In the genomic region with DNA sequence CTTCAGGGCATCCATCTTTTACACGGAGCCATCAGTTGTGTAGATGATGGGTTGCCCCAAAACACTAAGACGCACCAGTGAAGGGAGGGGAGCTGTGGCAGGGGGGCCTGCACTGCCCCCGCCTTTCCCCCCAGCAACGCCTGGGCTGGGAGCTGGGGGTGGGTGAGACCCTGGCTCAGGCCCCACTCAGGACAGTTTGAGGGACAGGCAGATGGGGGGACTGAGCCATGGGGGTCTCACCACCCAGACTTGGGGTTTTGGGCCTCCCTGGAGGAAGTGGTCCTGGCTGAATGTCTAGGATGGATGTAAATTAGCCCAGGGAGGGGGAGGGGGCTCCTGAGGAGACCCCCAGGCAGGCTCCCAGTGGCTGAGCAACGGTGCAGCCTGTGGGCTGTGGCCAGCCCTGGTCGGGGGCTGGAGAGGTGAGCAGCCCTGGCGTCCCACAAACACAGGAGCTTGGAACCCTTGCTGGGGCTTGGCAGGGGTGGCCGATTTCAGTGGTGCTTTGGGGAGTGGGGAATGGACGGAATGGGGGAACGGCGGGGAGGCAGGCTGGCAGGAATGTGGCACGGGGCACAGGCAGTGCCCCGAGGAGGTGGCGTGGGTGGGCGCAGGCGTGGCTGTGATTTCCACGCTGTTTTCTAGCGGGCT, we compare ENCODE assay signal across 24 cellular contexts. TPM values are rescaled to one million over a fixed set of nuclear protein-coding genes. Genes with fewer than 3 reads are reported as not detected.
A peak's percentile ranks its signal among the peaks of the same experiment; 100 is the strongest.
DNase-seq lines count a peak whose midpoint lies in the region; ATAC-seq and TF ChIP-seq lines count a peak whose summit lies in the region.
"Had no signal": no experiment of that assay in that cellular context is flagged by ENCODE, and none has a peak within 500 bp of the region (broad histone marks: within the 10 kb centered on the region; RNA-seq: fewer than 3 reads in every experiment).

No MANE protein-coding gene starts in this region.

- no peak for TF ChIP-seq CTCF in lung (IDR thresholded peaks at IDR 0.05; ENCODE audit: control extremely low read depth, extremely low read depth)
- no peak for TF ChIP-seq CTCF in stomach (IDR thresholded peaks at IDR 0.05)

- TF ChIP-seq EP300 in stomach (IDR thresholded peaks at IDR 0.05): no peak

- DNase-seq in activated naive CD4-positive, alpha-beta T cell treated with anti-CD3 and anti-CD28 coated beads, Interleukin-2, amount 50 U/mL, for 72 hours (ENCODE audit: low spot score in 2 of 2): no peak
- no peak for DNase-seq in activated naive CD4-positive, alpha-beta T cell treated with anti-CD3 and anti-CD28 coated beads for 36 hours
- DNase-seq in central memory CD8-positive, alpha-beta T cell (ENCODE audit: low spot score in 2 of 2): no peak
- DNase-seq in lung (ENCODE audit: low spot score) (no peak), stomach (no peak), D341Med (ENCODE audit: low spot score) (no peak)
- DNase-seq: activated CD8-positive, alpha-beta T cell treated with anti-CD3 and anti-CD28 coated beads, Interleukin-2, amount 10 ng/mL, durations not matched to agents 7 days and 5 days; activated T-cell treated with anti-CD3 and anti-CD28 coated beads, Interleukin-2, amount 50 U/mL, for 48 hours; C1 segment of cervical spinal cord; cortex of kidney; DMS153; MM.1S; NCI-H1694 treated with DMSO at 0.1 percent for 48 hours; NCI-H226; PC-9; T-helper 2 cell; WERI-Rb-1 had no signal

- intact Hi-C loops in activated naive CD4-positive, alpha-beta T cell treated with anti-CD3 and anti-CD28 coated beads for 36 hours (cut with micrococcal nuclease): no loop called here
- intact Hi-C loops in stomach (cut with DNase I; ENCODE audit: low total_unique reads): no loop called here

- WGBS in lung, 2 donors: 89 to 91% methylated on average over 18 of the region's 18 CpGs
- WGBS in stomach, 5 donors: 92 to 95% (median 93%) methylated on average over 18 of the region's 18 CpGs

- H3K9me3 Mint-ChIP-seq in activated naive CD4-positive, alpha-beta T cell treated with anti-CD3 and anti-CD28 coated beads, Interleukin-2, amount 50 U/mL, for 72 hours: no peaks in the 10 kb centered on the region
- H3K9me3 Mint-ChIP-seq in activated naive CD4-positive, alpha-beta T cell treated with anti-CD3 and anti-CD28 coated beads for 36 hours: no peaks in the 10 kb centered on the region
- H3K9me3 Mint-ChIP-seq in central memory CD8-positive, alpha-beta T cell: no peaks in the 10 kb centered on the region
- H3K9me3 Mint-ChIP-seq: brain, IgD-negative memory B cell had no signal

- no peaks in the 10 kb centered on the region for H3K36me3 ChIP-seq in lung (ENCODE audit: control insufficient read depth in 2 of 2, insufficient read depth in 2 of 2, low read length in 2 of 2)
- H3K36me3 ChIP-seq in stomach: no peaks in the 10 kb centered on the region
- H3K36me3 ChIP-seq: SJSA1, WERI-Rb-1 had no signal

- H3K4me3 ChIP-seq in lung: no peak overlapping the region
- H3K4me3 ChIP-seq in stomach: no peak overlapping the region
- H3K4me3 ChIP-seq: PC-9, SJSA1 had no signal

- H3K4me1 Mint-ChIP-seq in activated naive CD4-positive, alpha-beta T cell treated with anti-CD3 and anti-CD28 coated beads for 36 hours (ENCODE audit: low read depth): peaks cover 28% of the 10 kb centered on the region
- peaks cover 40% of the 10 kb centered on the region for H3K4me1 Mint-ChIP-seq in central memory CD8-positive, alpha-beta T cell

- peaks cover 0 to 13% of the 10 kb centered on the region in 2 donors for H3K36me3 Mint-ChIP-seq in activated naive CD4-positive, alpha-beta T cell treated with anti-CD3 and anti-CD28 coated beads, Interleukin-2, amount 50 U/mL, for 72 hours
- peaks cover 2% of the 10 kb centered on the region for H3K36me3 Mint-ChIP-seq in activated naive CD4-positive, alpha-beta T cell treated with anti-CD3 and anti-CD28 coated beads for 36 hours (ENCODE audit: low read depth)
- peaks cover 4% of the 10 kb centered on the region for H3K36me3 Mint-ChIP-seq in central memory CD8-positive, alpha-beta T cell (ENCODE audit: insufficient read depth)
- H3K36me3 Mint-ChIP-seq: activated naive CD8-positive, alpha-beta T cell; brain had no signal

- no peak overlapping the region for H3K4me3 Mint-ChIP-seq in activated naive CD4-positive, alpha-beta T cell treated with anti-CD3 and anti-CD28 coated beads for 36 hours
- H3K4me3 Mint-ChIP-seq in central memory CD8-positive, alpha-beta T cell: no peak overlapping the region
- H3K4me3 Mint-ChIP-seq: activated CD8-positive, alpha-beta T cell treated with anti-CD3 and anti-CD28 coated beads, Interleukin-2, amount 10 ng/mL, durations not matched to agents 7 days and 5 days; activated naive CD8-positive, alpha-beta T cell; brain had no signal

- H3K27me3 ChIP-seq in lung (ENCODE audit: control insufficient read depth, insufficient read depth) (no peaks in the 10 kb centered on the region), stomach (no peaks in the 10 kb centered on the region)
- H3K27me3 ChIP-seq: SJSA1 had no signal

- CTCF ChIA-PET in activated naive CD4-positive, alpha-beta T cell treated with anti-CD3 and anti-CD28 coated beads for 36 hours (lab: Charles Lee): no interaction called here

- peaks cover 15% of the 10 kb centered on the region for H3K27me3 Mint-ChIP-seq in activated naive CD4-positive, alpha-beta T cell treated with anti-CD3 and anti-CD28 coated beads for 36 hours (ENCODE audit: low read depth)
- H3K27me3 Mint-ChIP-seq in central memory CD8-positive, alpha-beta T cell: no peaks in the 10 kb centered on the region
- H3K27me3 Mint-ChIP-seq: IgD-negative memory B cell had no signal

- H3K4me1 ChIP-seq in lung (ENCODE audit: control insufficient read depth in 2 of 2, insufficient read depth in 2 of 2, low read length in 2 of 2) (peaks cover 11 to 18% of the 10 kb centered on the region in 2 donors), stomach (peaks cover 0 to 21% (median 8%) of the 10 kb centered on the region in 4 donors)
- H3K4me1 ChIP-seq: SJSA1 had no signal

- no peak for ATAC-seq in activated naive CD4-positive, alpha-beta T cell treated with anti-CD3 and anti-CD28 coated beads, Interleukin-2, amount 50 U/mL, for 72 hours
- ATAC-seq in central memory CD8-positive, alpha-beta T cell (replicated peaks; ENCODE audit: extremely low read depth, poor library complexity, severe bottlenecking): no peak
- ATAC-seq in lung (ENCODE audit: insufficient read depth, low FRiP score): no peak
- ATAC-seq in HG03039 (IDR thresholded peaks at IDR 0.05; ENCODE audit: unreplicated experiment): no peak
- no peak for ATAC-seq in HG03159 (IDR thresholded peaks at IDR 0.05; ENCODE audit: unreplicated experiment)
- ATAC-seq: activated CD8-positive, alpha-beta T cell treated with anti-CD3 and anti-CD28 coated beads, Interleukin-2, amount 10 ng/mL, durations not matched to agents 7 days and 5 days; sciatic nerve had no signal

- H3K27ac Mint-ChIP-seq in activated naive CD4-positive, alpha-beta T cell treated with anti-CD3 and anti-CD28 coated beads, Interleukin-2, amount 50 U/mL, for 72 hours: peak overlapping the region; percentile 28 to 76
- H3K27ac Mint-ChIP-seq in activated naive CD4-positive, alpha-beta T cell treated with anti-CD3 and anti-CD28 coated beads for 36 hours: no peak overlapping the region
- H3K27ac Mint-ChIP-seq in central memory CD8-positive, alpha-beta T cell (ENCODE audit: low read depth): peak overlapping the region; percentile 81
- H3K27ac Mint-ChIP-seq: activated CD8-positive, alpha-beta T cell treated with anti-CD3 and anti-CD28 coated beads, Interleukin-2, amount 10 ng/mL, durations not matched to agents 7 days and 5 days; activated naive CD8-positive, alpha-beta T cell had no signal

- peak overlapping the region; percentile 51 to 90 for H3K27ac ChIP-seq in lung (ENCODE audit: low read depth in 1 of 2, low read length in 1 of 2)
- peak overlapping the region in 4 of 5 donors; percentile 32 to 59 (median 44) for H3K27ac ChIP-seq in stomach
- H3K27ac ChIP-seq: PC-9, SJSA1, WERI-Rb-1 had no signal

- no peak for TF ChIP-seq POLR2A in stomach (IDR thresholded peaks at IDR 0.05)

- no peaks in the 10 kb centered on the region for H3K9me3 ChIP-seq in lung (ENCODE audit: control insufficient read depth in 2 of 2, insufficient read depth in 1 of 2, low read length in 1 of 2)
- no peaks in the 10 kb centered on the region for H3K9me3 ChIP-seq in stomach
- H3K9me3 ChIP-seq: SJSA1 had no signal

RNA-seq across cellular contexts. Expression of gene PARVB, which starts 6.1 kb away (rescaled TPM):
- total RNA-seq in activated naive CD4-positive, alpha-beta T cell treated with anti-CD3 and anti-CD28 coated beads, Interleukin-2, amount 50 U/mL, for 72 hours: 10 to 100 TPM; 21.6 to 73.7 TPM
- total RNA-seq in activated naive CD4-positive, alpha-beta T cell treated with anti-CD3 and anti-CD28 coated beads for 36 hours: 10 to 100 TPM; 37.2 to 37.6 TPM
- total RNA-seq in lung (10 to 100 TPM; 49.4 to 50.1 TPM), stomach (100 to 1,000 TPM in 1 of 5 donors, 10 to 100 TPM in 2, 1 to 10 TPM in 2; 2.9 to 143 (median 19.6) TPM)
- polyA plus RNA-seq in lung (10 to 100 TPM; 16.9 to 64.2 TPM), stomach (10 to 100 TPM in 2 of 3 donors, 1 to 10 TPM in 1; 6.7 to 24.5 (median 18.5) TPM)
